In genomic region chr1:3759800-3760199, GRCh38 we compare ENCODE assay signal across 14 cellular contexts. TPM values are rescaled to one million over a fixed set of nuclear protein-coding genes. Genes with fewer than 3 reads are reported as not detected.
DNase-seq lines count a peak whose midpoint lies in the region; ATAC-seq and TF ChIP-seq lines count a peak whose summit lies in the region.
"Had no signal": no experiment of that assay in that cellular context is flagged by ENCODE, and none has a peak within 500 bp of the region (broad histone marks: within the 10 kb centered on the region; RNA-seq: fewer than 3 reads in every experiment).

No MANE protein-coding gene starts in this region.

- H4K20me1 ChIP-seq in BLaER1 (no peaks in the 10 kb centered on the region), osteoblast (ENCODE audit: insufficient read depth, low read length) (no peaks in the 10 kb centered on the region), PC-3 (ENCODE audit: low read length) (no peaks in the 10 kb centered on the region)
- H4K20me1 ChIP-seq in BLaER1 treated with 17β-estradiol and CSF1 and Interleukin-3, amounts not matched to agents 10 nM and 100 nM: no peaks in the 10 kb centered on the region

- POLR2A ChIA-PET in PC-3 (lab: Charles Lee; ENCODE audit: unreplicated experiment): no interaction called here

- CTCF ChIA-PET in PC-3 (lab: Charles Lee): no interaction called here

- H3K4me1 ChIP-seq in BLaER1: peaks cover 32% of the 10 kb centered on the region
- peaks cover 0 to 37% (median 11%) of the 10 kb centered on the region in 10 experiments; a peak in 12 of 20 replicates for H3K4me1 ChIP-seq in BLaER1 treated with 17β-estradiol and CSF1 and Interleukin-3, amounts not matched to agents 10 nM and 100 nM
- no peaks in the 10 kb centered on the region for H3K4me1 ChIP-seq in osteoblast (ENCODE audit: insufficient read depth, low read length)
- H3K4me1 ChIP-seq in PC-3 (ENCODE audit: insufficient read depth, low read length): no peaks in the 10 kb centered on the region
- no peaks in the 10 kb centered on the region for H3K4me1 ChIP-seq in effector memory CD4-positive, alpha-beta T cell (ENCODE audit: control insufficient read depth, insufficient read depth, low read length, poor library complexity, severe bottlenecking)
- H3K4me1 ChIP-seq: BE2C had no signal

- H3K27ac ChIP-seq in BLaER1 (peak overlapping the region; percentile 51; the same call in 1 of the 2 replicates), osteoblast (ENCODE audit: low read depth, low read length) (no peak overlapping the region), PC-3 (ENCODE audit: low read length) (no peak overlapping the region)
- peak overlapping the region in 2 of 11 experiments; percentile 6 to 43; a peak in 3 of 22 replicates for H3K27ac ChIP-seq in BLaER1 treated with 17β-estradiol and CSF1 and Interleukin-3, amounts not matched to agents 10 nM and 100 nM
- no peak overlapping the region for H3K27ac ChIP-seq in effector memory CD4-positive, alpha-beta T cell (ENCODE audit: insufficient read depth, low read length, poor library complexity, severe bottlenecking)

- no TSS peak for BruUV-seq in PC-3 (replicated peaks; lab: Mats Ljungman, UMichigan)

- H2AFZ ChIP-seq in osteoblast (ENCODE audit: low read length): no peak overlapping the region
- H2AFZ ChIP-seq in PC-3 (ENCODE audit: low read length): no peak overlapping the region

- no peaks in the 10 kb centered on the region for H3K27me3 ChIP-seq in BLaER1
- H3K27me3 ChIP-seq in BLaER1 treated with 17β-estradiol and CSF1 and Interleukin-3, amounts not matched to agents 10 nM and 100 nM: no peaks in the 10 kb centered on the region
- H3K27me3 ChIP-seq in osteoblast (ENCODE audit: insufficient read depth, low read length): peaks cover 2% of the 10 kb centered on the region
- H3K27me3 ChIP-seq in PC-3 (ENCODE audit: low read length): peaks cover 82% of the 10 kb centered on the region
- H3K27me3 ChIP-seq in effector memory CD4-positive, alpha-beta T cell (replicated peaks; ENCODE audit: control insufficient read depth, insufficient read depth, low read length, poor library complexity, severe bottlenecking): peaks cover 4% of the 10 kb centered on the region

- no peaks in the 10 kb centered on the region for H3F3A ChIP-seq in PC-3 (ENCODE audit: low read length, unreplicated experiment)

- TF ChIP-seq CTCF in osteoblast (IDR thresholded peaks at IDR 0.05; ENCODE audit: extremely low read depth, low read depth, low read length) (no peak), PC-3 (conservative IDR thresholded peaks at IDR 0.05; ENCODE audit: low read depth, low read length) (no peak)

- H3K4me2 ChIP-seq in BLaER1 (peak overlapping the region; percentile 59), osteoblast (ENCODE audit: insufficient read depth, low read length) (no peak overlapping the region), PC-3 (ENCODE audit: low read length) (no peak overlapping the region)
- peak overlapping the region in 8 of 11 experiments; percentile 19 to 72 (median 47); a peak in 15 of 22 replicates for H3K4me2 ChIP-seq in BLaER1 treated with 17β-estradiol and CSF1 and Interleukin-3, amounts not matched to agents 10 nM and 100 nM

- no peaks in the 10 kb centered on the region for H3K9me2 ChIP-seq in PC-3 (replicated peaks; ENCODE audit: low read length)

- no peaks in the 10 kb centered on the region for H3K79me2 ChIP-seq in osteoblast (ENCODE audit: insufficient read depth, low read length)
- H3K79me2 ChIP-seq in PC-3 (ENCODE audit: low read length): no peaks in the 10 kb centered on the region

- DNase-seq in RPMI8226 (peak; percentile 81), osteoblast (ENCODE audit: insufficient read length, low spot score, missing footprints) (peak; percentile 84), PC-3 (no peak), SW480 (ENCODE audit: low spot score) (no peak)
- no peak for DNase-seq in effector memory CD4-positive, alpha-beta T cell
- DNase-seq: ACHN; BE2C; CD4-positive, alpha-beta memory T cell; DMS79 treated with DMSO at 0.1 percent for 48 hours; GF-D8; H9 had no signal

- no peak for ATAC-seq in PC-3

- H3K4me3 ChIP-seq in BLaER1: no peak overlapping the region
- H3K4me3 ChIP-seq in BLaER1 treated with 17β-estradiol and CSF1 and Interleukin-3, amounts not matched to agents 10 nM and 100 nM: no peak overlapping the region
- no peak overlapping the region for H3K4me3 ChIP-seq in osteoblast (ENCODE audit: insufficient read depth, low read length)
- H3K4me3 ChIP-seq in PC-3 (ENCODE audit: low read length): no peak overlapping the region
- no peak overlapping the region for H3K4me3 ChIP-seq in effector memory CD4-positive, alpha-beta T cell (ENCODE audit: insufficient read depth, low read depth, low read length, poor library complexity, severe bottlenecking)

- peaks cover 14% of the 10 kb centered on the region for H3K9me3 ChIP-seq in BLaER1
- H3K9me3 ChIP-seq in BLaER1 treated with 17β-estradiol and CSF1 and Interleukin-3, amounts not matched to agents 10 nM and 100 nM (replicated peaks in 1 of 11): peaks cover 12 to 18% (median 14%) of the 10 kb centered on the region in 11 experiments; a peak in 21 of 22 replicates
- no peaks in the 10 kb centered on the region for H3K9me3 ChIP-seq in osteoblast (ENCODE audit: low read depth, low read length)
- H3K9me3 ChIP-seq in PC-3 (ENCODE audit: low read length): no peaks in the 10 kb centered on the region
- H3K9me3 ChIP-seq in effector memory CD4-positive, alpha-beta T cell (ENCODE audit: control insufficient read depth, low read length): no peaks in the 10 kb centered on the region
- H3K9me3 ChIP-seq: BE2C had no signal

- intact Hi-C loops in PC-3 (cut with micrococcal nuclease): no loop called here

- H3K9ac ChIP-seq in BLaER1 (no peak overlapping the region), PC-3 (ENCODE audit: low read length) (no peak overlapping the region)
- H3K9ac ChIP-seq in BLaER1 treated with 17β-estradiol and CSF1 and Interleukin-3, amounts not matched to agents 10 nM and 100 nM: no peak overlapping the region

- no peaks in the 10 kb centered on the region for H3K36me3 ChIP-seq in BLaER1
- H3K36me3 ChIP-seq in BLaER1 treated with 17β-estradiol and CSF1 and Interleukin-3, amounts not matched to agents 10 nM and 100 nM: no peaks in the 10 kb centered on the region; a peak in 2 of 22 replicates
- no peaks in the 10 kb centered on the region for H3K36me3 ChIP-seq in osteoblast (ENCODE audit: insufficient read depth, low read length)
- H3K36me3 ChIP-seq in PC-3 (ENCODE audit: low read depth, low read length): no peaks in the 10 kb centered on the region
- H3K36me3 ChIP-seq in effector memory CD4-positive, alpha-beta T cell (ENCODE audit: control insufficient read depth, insufficient read depth, low read length): no peaks in the 10 kb centered on the region
- H3K36me3 ChIP-seq: BE2C had no signal

RNA-seq across cellular contexts. Expression of gene CCDC27, which starts 7.5 kb away (rescaled TPM):
- total RNA-seq in osteoblast (not detected in 2 replicates), PC-3 (2014; rRNA removed) (not detected in 2 replicates)
- total RNA-seq: CD4-positive, alpha-beta memory T cell; H1; H9 had no signal

RNA-seq across cellular contexts. Expression of gene SMIM1, which starts 12.7 kb away (rescaled TPM):
- total RNA-seq in osteoblast: not detected in 2 replicates
- 10.8 and 14.3 TPM in 2 replicates for total RNA-seq in PC-3 (2014; rRNA removed)

RNA-seq across cellular contexts. Expression of gene LRRC47, which starts 36.5 kb away (rescaled TPM):
- total RNA-seq in osteoblast (24.5 and 30.0 TPM in 2 replicates), PC-3 (2014; rRNA removed) (77.4 and 102 TPM in 2 replicates)

Comparison
In these comparisons a context has a peak if more than half of its experiments do, and no peak if none do; other contexts are left out.
1. H3K4me2 ChIP-seq: peak in BLaER1 (single experiment) and BLaER1 treated with 17β-estradiol and CSF1 and Interleukin-3, amounts not matched to agents 10 nM and 100 nM (8 of 11); none in osteoblast (single experiment) and PC-3 (single experiment).
2. DNase-seq: peak in RPMI8226 (single experiment) and osteoblast (single experiment); none in PC-3 (single experiment), SW480 (single experiment) and effector memory CD4-positive, alpha-beta T cell (0 of 3).
3. RNA of gene SMIM1, which starts 12.7 kb away (total RNA-seq): 10.8 to 14.3 TPM in PC-3; not detected in osteoblast; every median in the first group is over 10 times any median in the second.